Comparison of ENCODE assay signal across 14 cellular contexts in genomic region chr11:127056338-127056971, GRCh38. TPM values are rescaled to one million over a fixed set of nuclear protein-coding genes. Genes with fewer than 3 reads are reported as not detected.
DNase-seq lines count a peak whose midpoint lies in the region; ATAC-seq and TF ChIP-seq lines count a peak whose summit lies in the region.
"Had no signal": no experiment of that assay in that cellular context is flagged by ENCODE, and none has a peak within 500 bp of the region (broad histone marks: within the 10 kb centered on the region; RNA-seq: fewer than 3 reads in every experiment).

No MANE protein-coding gene starts in this region.

- H3K36me3 ChIP-seq in upper lobe of right lung = no peaks in the 10 kb centered on the region

- no peak overlapping the region for H3K27ac ChIP-seq in upper lobe of right lung
- H3K27ac ChIP-seq: KMS-11 had no signal

- CTCF ChIA-PET in activated CD8-positive, alpha-beta T cell treated with anti-CD3 and anti-CD28 coated beads for 36 hours (lab: Charles Lee) = no interaction called here
- CTCF ChIA-PET in activated CD8-positive, alpha-beta T cell treated with anti-CD3 and anti-CD28 coated beads, Interleukin-2, amount 10 ng/mL, durations not matched to agents 7 days and 5 days (lab: Charles Lee) = no interaction called here

- H3K27me3 ChIP-seq in upper lobe of right lung = no peaks in the 10 kb centered on the region

- H3K9me3 Mint-ChIP-seq in activated CD8-positive, alpha-beta T cell treated with anti-CD3 and anti-CD28 coated beads for 36 hours = no peaks in the 10 kb centered on the region
- H3K9me3 Mint-ChIP-seq in activated CD8-positive, alpha-beta T cell treated with anti-CD3 and anti-CD28 coated beads, Interleukin-2, amount 10 ng/mL, durations not matched to agents 7 days and 5 days (ENCODE audit: insufficient read depth) = no peaks in the 10 kb centered on the region
- H3K9me3 Mint-ChIP-seq: brain had no signal

- peak; percentile 2 for DNase-seq in activated CD8-positive, alpha-beta T cell treated with anti-CD3 and anti-CD28 coated beads for 36 hours
- DNase-seq in activated CD8-positive, alpha-beta T cell treated with anti-CD3 and anti-CD28 coated beads, Interleukin-2, amount 10 ng/mL, durations not matched to agents 7 days and 5 days = no peak
- DNase-seq in SW480 (ENCODE audit: low spot score) = peak; percentile 8
- peak; percentile 36 for DNase-seq in retina
- no peak for DNase-seq in AML-193 (lab: John Stamatoyannopoulos, UW)
- no peak for DNase-seq in NOMO-1 treated with dmso at 0.1 percent for 144 hours (lab: John Stamatoyannopoulos, UW; ENCODE audit: unreplicated experiment)
- no peak for DNase-seq in upper lobe of right lung
- DNase-seq: activated naive CD4-positive, alpha-beta T cell treated with Interleukin-2 at 50 U/mL for 16 hours; NCI-H226; stimulated activated CD4-positive, alpha-beta T cell treated with anti-CD3 and anti-CD28 coated beads, Interleukin-4, amount 100 ng/mL, for 24 hours; stimulated activated naive B cell treated with anti-CD40 and anti-IgM and Interleukin-4, amounts not matched to agents 10 μg/mL and 1 μg/mL and 100 μg/mL, for 72 hours had no signal

- no peaks in the 10 kb centered on the region for H3K4me1 ChIP-seq in upper lobe of right lung

- intact Hi-C loops in activated CD8-positive, alpha-beta T cell treated with anti-CD3 and anti-CD28 coated beads for 36 hours (cut with micrococcal nuclease) = no loop called here
- intact Hi-C loops in upper lobe of right lung (cut with DNase I) = no loop called here

- no peak for TF ChIP-seq CTCF in activated CD8-positive, alpha-beta T cell treated with anti-CD3 and anti-CD28 coated beads for 36 hours (IDR thresholded peaks at IDR 0.05)
- no peak for TF ChIP-seq CTCF in upper lobe of right lung (IDR thresholded peaks at IDR 0.05)

- H3K27ac Mint-ChIP-seq in activated CD8-positive, alpha-beta T cell treated with anti-CD3 and anti-CD28 coated beads for 36 hours = no peak overlapping the region
- no peak overlapping the region for H3K27ac Mint-ChIP-seq in activated CD8-positive, alpha-beta T cell treated with anti-CD3 and anti-CD28 coated beads, Interleukin-2, amount 10 ng/mL, durations not matched to agents 7 days and 5 days
- H3K27ac Mint-ChIP-seq: stimulated activated naive B cell treated with anti-CD40 and anti-IgM and Interleukin-4, amounts not matched to agents 10 μg/mL and 1 μg/mL and 100 μg/mL, for 72 hours had no signal

- no peaks in the 10 kb centered on the region for H3K36me3 Mint-ChIP-seq in activated CD8-positive, alpha-beta T cell treated with anti-CD3 and anti-CD28 coated beads for 36 hours (ENCODE audit: low read depth)
- H3K36me3 Mint-ChIP-seq in activated CD8-positive, alpha-beta T cell treated with anti-CD3 and anti-CD28 coated beads, Interleukin-2, amount 10 ng/mL, durations not matched to agents 7 days and 5 days (ENCODE audit: low read depth) = no peaks in the 10 kb centered on the region
- H3K36me3 Mint-ChIP-seq: brain; stimulated activated naive B cell treated with anti-CD40 and anti-IgM and Interleukin-4, amounts not matched to agents 10 μg/mL and 1 μg/mL and 100 μg/mL, for 72 hours had no signal

- no peaks in the 10 kb centered on the region for H3K9me3 ChIP-seq in upper lobe of right lung

- POLR2A ChIA-PET in activated CD8-positive, alpha-beta T cell treated with anti-CD3 and anti-CD28 coated beads for 36 hours (lab: Charles Lee) = no interaction called here
- POLR2A ChIA-PET in activated CD8-positive, alpha-beta T cell treated with anti-CD3 and anti-CD28 coated beads, Interleukin-2, amount 10 ng/mL, durations not matched to agents 7 days and 5 days (lab: Charles Lee) = no interaction called here

- peaks cover 1% of the 10 kb centered on the region for H3K27me3 Mint-ChIP-seq in activated CD8-positive, alpha-beta T cell treated with anti-CD3 and anti-CD28 coated beads for 36 hours
- no peaks in the 10 kb centered on the region for H3K27me3 Mint-ChIP-seq in activated CD8-positive, alpha-beta T cell treated with anti-CD3 and anti-CD28 coated beads, Interleukin-2, amount 10 ng/mL, durations not matched to agents 7 days and 5 days (ENCODE audit: low read depth)
- H3K27me3 Mint-ChIP-seq: stimulated activated naive B cell treated with anti-CD40 and anti-IgM and Interleukin-4, amounts not matched to agents 10 μg/mL and 1 μg/mL and 100 μg/mL, for 72 hours had no signal

- no peak overlapping the region for H3K4me3 Mint-ChIP-seq in activated CD8-positive, alpha-beta T cell treated with anti-CD3 and anti-CD28 coated beads for 36 hours
- no peak overlapping the region for H3K4me3 Mint-ChIP-seq in activated CD8-positive, alpha-beta T cell treated with anti-CD3 and anti-CD28 coated beads, Interleukin-2, amount 10 ng/mL, durations not matched to agents 7 days and 5 days
- H3K4me3 Mint-ChIP-seq: brain; stimulated activated naive B cell treated with anti-CD40 and anti-IgM and Interleukin-4, amounts not matched to agents 10 μg/mL and 1 μg/mL and 100 μg/mL, for 72 hours had no signal

- H3K4me3 ChIP-seq in upper lobe of right lung = no peak overlapping the region

- ATAC-seq in activated CD8-positive, alpha-beta T cell treated with anti-CD3 and anti-CD28 coated beads for 36 hours = no peak
- ATAC-seq in activated CD8-positive, alpha-beta T cell treated with anti-CD3 and anti-CD28 coated beads, Interleukin-2, amount 10 ng/mL, durations not matched to agents 7 days and 5 days = no peak
- peak; percentile 40 for ATAC-seq in HG03432 (IDR thresholded peaks at IDR 0.05; ENCODE audit: unreplicated experiment)
- ATAC-seq in upper lobe of right lung = no peak
- ATAC-seq: stimulated activated naive B cell treated with anti-CD40 and anti-IgM and Interleukin-4, amounts not matched to agents 10 μg/mL and 1 μg/mL and 100 μg/mL, for 72 hours had no signal

- H3K4me1 Mint-ChIP-seq in activated CD8-positive, alpha-beta T cell treated with anti-CD3 and anti-CD28 coated beads for 36 hours (ENCODE audit: low read depth) = no peaks in the 10 kb centered on the region
- no peaks in the 10 kb centered on the region for H3K4me1 Mint-ChIP-seq in activated CD8-positive, alpha-beta T cell treated with anti-CD3 and anti-CD28 coated beads, Interleukin-2, amount 10 ng/mL, durations not matched to agents 7 days and 5 days (ENCODE audit: low read depth)
- H3K4me1 Mint-ChIP-seq: stimulated activated naive B cell treated with anti-CD40 and anti-IgM and Interleukin-4, amounts not matched to agents 10 μg/mL and 1 μg/mL and 100 μg/mL, for 72 hours had no signal

RNA-seq across cellular contexts. Expression of gene KIRREL3, which starts 55.9 kb away (rescaled TPM):
- not detected for total RNA-seq in activated CD8-positive, alpha-beta T cell treated with anti-CD3 and anti-CD28 coated beads for 36 hours
- total RNA-seq in activated CD8-positive, alpha-beta T cell treated with anti-CD3 and anti-CD28 coated beads, Interleukin-2, amount 10 ng/mL, durations not matched to agents 7 days and 5 days = not detected
- total RNA-seq in upper lobe of right lung = not detected

Comparison
In these comparisons a context has a peak if more than half of its experiments do, and no peak if none do; other contexts are left out.
1. DNase-seq: peak in activated CD8-positive, alpha-beta T cell treated with anti-CD3 and anti-CD28 coated beads for 36 hours (single experiment), SW480 (single experiment) and retina (single experiment); none in activated CD8-positive, alpha-beta T cell treated with anti-CD3 and anti-CD28 coated beads, Interleukin-2, amount 10 ng/mL, durations not matched to agents 7 days and 5 days (single experiment), AML-193 (0 of 2), NOMO-1 treated with dmso at 0.1 percent for 144 hours (single experiment) and upper lobe of right lung (single experiment).